10 cellular contexts compared by ENCODE assay signal in genomic region chr12:52287816-52288785, GRCh38. TPM values are rescaled to one million over a fixed set of nuclear protein-coding genes. Genes with fewer than 3 reads are reported as not detected.
DNase-seq lines count a peak whose midpoint lies in the region; ATAC-seq, FAIRE-seq and TF ChIP-seq lines count a peak whose summit lies in the region.
"Not testable (repeated sequence)": the region's sequence is repeated elsewhere in the genome, so short reads cannot be mapped to it uniquely, and the experiment has no call there.
"Had no signal": no experiment of that assay in that cellular context is flagged by ENCODE, and none has a peak within 500 bp of the region (broad histone marks: within the 10 kb centered on the region; RNA-seq: fewer than 3 reads in every experiment).

No MANE protein-coding gene starts in this region.

- WGBS in mesendoderm (ENCODE audit: extremely low coverage, insufficient coverage, low lambda C conversion rate), result no CpG with 5 or more reads among the region's 17 CpGs

- POLR2A ChIA-PET in activated naive CD8-positive, alpha-beta T cell treated with anti-CD3 and anti-CD28 coated beads, Interleukin-2, amount 10 ng/mL, durations not matched to agents 7 days and 5 days (lab: Charles Lee), result not testable (repeated sequence)

- not testable (repeated sequence) for H3K79me1 ChIP-seq in mesendoderm (ENCODE audit: low read length)

- peaks cover 51% of the 10 kb centered on the region for H3K4me1 Mint-ChIP-seq in HFFc6 (ENCODE audit: low read depth)
- H3K4me1 Mint-ChIP-seq in activated naive CD8-positive, alpha-beta T cell treated with anti-CD3 and anti-CD28 coated beads, Interleukin-2, amount 10 ng/mL, durations not matched to agents 7 days and 5 days, result peaks cover 13% of the 10 kb centered on the region

- not testable (repeated sequence) for TF ChIP-seq CTCF in HFFc6 (IDR thresholded peaks at IDR 0.05)

- not testable (repeated sequence) for H3K36me3 Mint-ChIP-seq in HFFc6 (ENCODE audit: low read depth); activated naive CD8-positive, alpha-beta T cell treated with anti-CD3 and anti-CD28 coated beads, Interleukin-2, amount 10 ng/mL, durations not matched to agents 7 days and 5 days

- H3K27ac Mint-ChIP-seq in HFFc6, result peak overlapping the region; percentile 40
- H3K27ac Mint-ChIP-seq in activated naive CD8-positive, alpha-beta T cell treated with anti-CD3 and anti-CD28 coated beads, Interleukin-2, amount 10 ng/mL, durations not matched to agents 7 days and 5 days, result peak overlapping the region; percentile 16

- H2AK5ac ChIP-seq in mesendoderm (ENCODE audit: low read length), result not testable (repeated sequence)

- not testable (repeated sequence) for H3K4me3 ChIP-seq in mesendoderm (ENCODE audit: low read length)

- not testable (repeated sequence) for H2BK15ac ChIP-seq in mesendoderm (replicated peaks; ENCODE audit: low read depth)

- H3K27ac ChIP-seq in mesendoderm (ENCODE audit: low read depth, low read length), result not testable (repeated sequence)

- H3K4me2 ChIP-seq in mesendoderm (ENCODE audit: low read length), result not testable (repeated sequence)

- not testable (repeated sequence) for H3K4ac ChIP-seq in mesendoderm (ENCODE audit: low read depth, low read length)

- not testable (repeated sequence) for H3K9me3 Mint-ChIP-seq in HFFc6; activated naive CD8-positive, alpha-beta T cell treated with anti-CD3 and anti-CD28 coated beads, Interleukin-2, amount 10 ng/mL, durations not matched to agents 7 days and 5 days

- H3K36me3 ChIP-seq in mesendoderm (ENCODE audit: control insufficient read depth, insufficient read depth, low read length), result not testable (repeated sequence)

- not testable (repeated sequence) for H2BK120ac ChIP-seq in mesendoderm (ENCODE audit: low read depth, low read length)

- not testable (repeated sequence) for H3K27me3 ChIP-seq in mesendoderm (ENCODE audit: insufficient read depth, low read length, poor library complexity)

- H3K4me3 Mint-ChIP-seq in HFFc6, result not testable (repeated sequence)
- H3K4me3 Mint-ChIP-seq in activated naive CD8-positive, alpha-beta T cell treated with anti-CD3 and anti-CD28 coated beads, Interleukin-2, amount 10 ng/mL, durations not matched to agents 7 days and 5 days, result peak overlapping the region; percentile 16

- H4K8ac ChIP-seq in mesendoderm (ENCODE audit: low read depth, low read length), result not testable (repeated sequence)

- H4K5ac ChIP-seq in mesendoderm (ENCODE audit: low read length), result not testable (repeated sequence)

- not testable (repeated sequence) for H3K23ac ChIP-seq in mesendoderm (ENCODE audit: low read length)

- H3K18ac ChIP-seq in mesendoderm (ENCODE audit: low read length), result not testable (repeated sequence)

- H3K79me2 ChIP-seq in mesendoderm (ENCODE audit: control insufficient read depth, insufficient read depth, low read length), result not testable (repeated sequence)

- not testable (repeated sequence) for H3K9ac ChIP-seq in mesendoderm (ENCODE audit: low read length)

- FAIRE-seq in GM18507 (lab: Jason Lieb, UNC), result peak; percentile 99

- peak; percentile 93 for ATAC-seq in GM19452 (IDR thresholded peaks at IDR 0.05; ENCODE audit: unreplicated experiment)
- peak; percentile 79 for ATAC-seq in HG03196 (IDR thresholded peaks at IDR 0.05; ENCODE audit: unreplicated experiment)
- peak; percentile 76 for ATAC-seq in activated naive CD8-positive, alpha-beta T cell treated with anti-CD3 and anti-CD28 coated beads, Interleukin-2, amount 10 ng/mL, durations not matched to agents 7 days and 5 days (ENCODE audit: low read depth)

- H2BK5ac ChIP-seq in mesendoderm (ENCODE audit: low read length), result not testable (repeated sequence)

- peak overlapping the region; percentile 7 for H3K56ac ChIP-seq in mesendoderm (ENCODE audit: low read length)

- not testable (repeated sequence) for H3K27me3 Mint-ChIP-seq in HFFc6 (ENCODE audit: insufficient read depth)
- H3K27me3 Mint-ChIP-seq in activated naive CD8-positive, alpha-beta T cell treated with anti-CD3 and anti-CD28 coated beads, Interleukin-2, amount 10 ng/mL, durations not matched to agents 7 days and 5 days, result peaks cover 13% of the 10 kb centered on the region

- not testable (repeated sequence) for DNase-seq in GM18507 (ENCODE audit: extremely low spot score, insufficient read length, low read depth); HFFc6; activated naive CD8-positive, alpha-beta T cell treated with anti-CD3 and anti-CD28 coated beads, Interleukin-2, amount 10 ng/mL, durations not matched to agents 7 days and 5 days
- peak; percentile 4 for DNase-seq in NOMO-1 treated with dmso at 0.1 percent for 144 hours (lab: John Stamatoyannopoulos, UW; ENCODE audit: unreplicated experiment)
- peak; percentile 42 for DNase-seq in mesendoderm

- not testable (repeated sequence) for H3K4me1 ChIP-seq in mesendoderm (ENCODE audit: control insufficient read depth, low read depth, low read length)

RNA-seq across cellular contexts. Expression of gene KRT81, which starts 3.2 kb away (rescaled TPM):
- total RNA-seq in HFFc6 (2021; fragmentation: NEBNext Ultra II Directional; extraction: Animal tissue kit (Norgen Biotek cat#: 25700)), result under 1 TPM; 0.34 to 0.84 (median 0.70) TPM
- total RNA-seq in activated naive CD8-positive, alpha-beta T cell treated with anti-CD3 and anti-CD28 coated beads, Interleukin-2, amount 10 ng/mL, durations not matched to agents 7 days and 5 days, result not detected
- polyA plus RNA-seq in mesendoderm (2013, experiment 1 of 2), result not detected
- not detected for polyA plus RNA-seq in mesendoderm (2013, experiment 2 of 2)
- total RNA-seq: tibial nerve had no signal
- polyA plus RNA-seq: CD14-positive monocyte had no signal

RNA-seq across cellular contexts. Expression of gene KRT86, which starts 13.7 kb away (rescaled TPM):
- under 1 TPM in 5 of 6 experiments, not detected in 1; 0.15 to 0.26 (median 0.19) TPM for total RNA-seq in HFFc6 (2021; fragmentation: NEBNext Ultra II Directional; extraction: Animal tissue kit (Norgen Biotek cat#: 25700))
- total RNA-seq in activated naive CD8-positive, alpha-beta T cell treated with anti-CD3 and anti-CD28 coated beads, Interleukin-2, amount 10 ng/mL, durations not matched to agents 7 days and 5 days, result under 1 TPM in 1 of 2 experiments, not detected in 1; 0.14 TPM
- 0.01 TPM for polyA plus RNA-seq in mesendoderm (2013, experiment 1 of 2)
- polyA plus RNA-seq in mesendoderm (2013, experiment 2 of 2), result 0.03 TPM
- total RNA-seq: tibial nerve had no signal
- polyA plus RNA-seq: CD14-positive monocyte had no signal

RNA-seq across cellular contexts. Expression of gene KRT83, which starts 33.1 kb away (rescaled TPM):
- total RNA-seq in HFFc6 (2021; fragmentation: NEBNext Ultra II Directional; extraction: Animal tissue kit (Norgen Biotek cat#: 25700)), result not detected
- total RNA-seq in activated naive CD8-positive, alpha-beta T cell treated with anti-CD3 and anti-CD28 coated beads, Interleukin-2, amount 10 ng/mL, durations not matched to agents 7 days and 5 days, result not detected
- not detected for polyA plus RNA-seq in mesendoderm (2013, experiment 1 of 2)
- polyA plus RNA-seq in mesendoderm (2013, experiment 2 of 2), result not detected
- total RNA-seq: chondrocyte, tibial nerve had no signal
- polyA plus RNA-seq: CD14-positive monocyte had no signal

RNA-seq across cellular contexts. Expression of gene KRT7, which starts 55.1 kb away (rescaled TPM):
- total RNA-seq in HFFc6 (2021; fragmentation: NEBNext Ultra II Directional; extraction: Animal tissue kit (Norgen Biotek cat#: 25700)), result 100 to 1,000 TPM in 2 of 6 experiments, 10 to 100 TPM in 4; 62.7 to 379 (median 67.5) TPM
- total RNA-seq in activated naive CD8-positive, alpha-beta T cell treated with anti-CD3 and anti-CD28 coated beads, Interleukin-2, amount 10 ng/mL, durations not matched to agents 7 days and 5 days, result 1 to 10 TPM; 8.5 to 8.9 TPM
- 0.83 TPM for polyA plus RNA-seq in mesendoderm (2013, experiment 1 of 2)
- polyA plus RNA-seq in mesendoderm (2013, experiment 2 of 2), result 0.88 TPM
